19 cellular contexts compared by ENCODE assay signal in the genomic region with DNA sequence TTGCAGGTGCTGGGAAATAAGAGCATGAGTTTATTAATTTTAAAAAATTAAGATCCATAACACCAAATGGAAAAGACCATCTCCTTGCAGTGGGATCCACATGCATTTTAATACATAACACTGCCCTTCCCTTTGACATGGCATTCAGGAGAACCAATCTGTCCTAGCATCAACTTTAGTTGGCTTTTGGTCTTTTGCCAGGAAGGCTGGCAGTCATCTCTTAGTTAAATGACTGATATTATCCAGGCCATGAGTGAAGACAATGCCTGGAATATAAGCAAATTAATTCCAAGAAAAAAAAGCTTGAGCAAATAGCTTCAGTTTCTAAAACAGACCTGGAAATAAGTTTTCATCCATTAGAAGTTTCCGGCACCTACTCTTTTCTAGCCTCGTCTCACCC. TPM values are rescaled to one million over a fixed set of nuclear protein-coding genes. Genes with fewer than 3 reads are reported as not detected.
A peak's percentile ranks its signal among the peaks of the same experiment; 100 is the strongest.
DNase-seq lines count a peak whose midpoint lies in the region; TF ChIP-seq lines count a peak whose summit lies in the region.
"Had no signal": no experiment of that assay in that cellular context is flagged by ENCODE, and none has a peak within 500 bp of the region (broad histone marks: within the 10 kb centered on the region; RNA-seq: fewer than 3 reads in every experiment).

No MANE protein-coding gene starts in this region.

- H3K27ac ChIP-seq in SK-N-SH (ENCODE audit: low read depth in 2 of 2, low read length in 1 of 2) (no peak overlapping the region), esophagus muscularis mucosa (replicated peaks in 1 of 4) (no peak overlapping the region), breast epithelium (no peak overlapping the region), adrenal gland (no peak overlapping the region)
- H3K27ac ChIP-seq: 22Rv1 had no signal

- POLR2A ChIA-PET in SK-N-SH (lab: Yijun Ruan, JAX) = no interaction called here

- H3K79me2 ChIP-seq in SK-N-SH (ENCODE audit: insufficient read depth) = no peaks in the 10 kb centered on the region

- peak; percentile 4; the same call in 1 of the 2 replicates for TF ChIP-seq RAD21 in SK-N-SH (IDR thresholded peaks at IDR 0.05; ENCODE audit: low read length)

- H3K9me3 ChIP-seq in SK-N-SH (no peaks in the 10 kb centered on the region), esophagus muscularis mucosa (no peaks in the 10 kb centered on the region), breast epithelium (no peaks in the 10 kb centered on the region), adrenal gland (replicated peaks in 1 of 3) (no peaks in the 10 kb centered on the region)
- H3K9me3 ChIP-seq: Caco-2 had no signal

- H3K4me3 ChIP-seq in SK-N-SH (ENCODE audit: low read depth in 2 of 2, low read length in 1 of 2) (no peak overlapping the region), esophagus muscularis mucosa (no peak overlapping the region), breast epithelium (no peak overlapping the region), adrenal gland (no peak overlapping the region)
- H3K4me3 ChIP-seq: GM23338 had no signal

- TF ChIP-seq EP300 in SK-N-SH (IDR thresholded peaks at IDR 0.05; ENCODE audit: borderline replicate concordance in 1 of 2, low read depth in 1 of 2, low read length in 1 of 2) (peak in 1 of 2 experiments; percentile 79; a peak in 2 of 4 replicates), esophagus muscularis mucosa (IDR thresholded peaks at IDR 0.05) (no peak)

- CTCF ChIA-PET in SK-N-SH (lab: Yijun Ruan, JAX) = interaction anchor here (1.1 to 1.8 kb wide), 4 partner anchors 18 to 162 kb away, joined by 3 to 5 read pairs (median 4); no protein-coding TSS in a partner anchor

- intact Hi-C loops in esophagus muscularis mucosa (cut with DNase I) = no loop called here
- intact Hi-C loops in breast epithelium (cut with DNase I; ENCODE audit: low total_unique reads) = no loop called here
- intact Hi-C loops in adrenal gland (cut with DNase I) = no loop called here

- H3K36me3 ChIP-seq in SK-N-SH (replicated peaks in 1 of 2; ENCODE audit: control insufficient read depth in 1 of 2, insufficient read depth in 2 of 2, low read length in 1 of 2) = no peaks in the 10 kb centered on the region
- no peaks in the 10 kb centered on the region for H3K36me3 ChIP-seq in esophagus muscularis mucosa
- H3K36me3 ChIP-seq in breast epithelium = no peaks in the 10 kb centered on the region
- H3K36me3 ChIP-seq in adrenal gland (replicated peaks in 1 of 2) = no peaks in the 10 kb centered on the region

- H4K20me1 ChIP-seq in SK-N-SH (ENCODE audit: insufficient read depth) = no peaks in the 10 kb centered on the region

- no peaks in the 10 kb centered on the region for H3K27me3 ChIP-seq in SK-N-SH (ENCODE audit: insufficient read depth)
- H3K27me3 ChIP-seq in esophagus muscularis mucosa = no peaks in the 10 kb centered on the region
- no peaks in the 10 kb centered on the region for H3K27me3 ChIP-seq in breast epithelium
- H3K27me3 ChIP-seq in adrenal gland = no peaks in the 10 kb centered on the region

- TF ChIP-seq POLR2A in esophagus muscularis mucosa (IDR thresholded peaks at IDR 0.05; ENCODE audit: low read depth) (no peak), breast epithelium (IDR thresholded peaks at IDR 0.05) (no peak), adrenal gland (IDR thresholded peaks at IDR 0.05) (no peak)

- WGBS in SK-N-SH (ENCODE audit: low lambda C conversion rate) = 39% methylated on average over 2 of the region's 2 CpGs
- 71% methylated on average over 2 of the region's 2 CpGs for WGBS in esophagus muscularis mucosa
- WGBS in adrenal gland, 4 donors = 87 to 96% (median 90%) methylated on average over 2 of the region's 2 CpGs

- DNase-seq in DMS 273 (lab: John Stamatoyannopoulos, UW; ENCODE audit: unreplicated experiment) = peak; percentile 31
- no peak for DNase-seq in DMS 273 treated with DMSO at 0.1 percent for 48 hours (lab: John Stamatoyannopoulos, UW)
- DNase-seq in NCI-H446 treated with DMSO at 0.1 percent for 48 hours (lab: John Stamatoyannopoulos, UW) = peak; percentile 16
- peak; percentile 77 for DNase-seq in SK-N-SH
- peak; percentile 4 for DNase-seq in esophagus muscularis mucosa (ENCODE audit: extremely low spot score)
- DNase-seq in Kasumi-1 (lab: John Stamatoyannopoulos, UW) = no peak
- DNase-seq in breast epithelium (ENCODE audit: low spot score in 2 of 2) = no peak
- DNase-seq in adrenal gland = no peak
- DNase-seq: AML-193; C1 segment of cervical spinal cord; Caco-2; CD4-positive, CD25-positive, alpha-beta regulatory T cell; CD8-positive, alpha-beta T cell; DMS53; DMS79 treated with DMSO at 0.1 percent for 48 hours; GF-D8; H9 had no signal

- H2AFZ ChIP-seq in SK-N-SH (ENCODE audit: low read depth) = no peak overlapping the region
- H2AFZ ChIP-seq: GM23338 had no signal

- no peaks in the 10 kb centered on the region for H3F3A ChIP-seq in SK-N-SH (replicated peaks; ENCODE audit: insufficient read depth)

- no peak for TF ChIP-seq CTCF in SK-N-SH (IDR thresholded peaks at IDR 0.05)
- no peak for TF ChIP-seq CTCF in esophagus muscularis mucosa (IDR thresholded peaks at IDR 0.05)
- TF ChIP-seq CTCF in breast epithelium (IDR thresholded peaks at IDR 0.05) = no peak
- TF ChIP-seq CTCF in adrenal gland (IDR thresholded peaks at IDR 0.05) = no peak

- H3K4me2 ChIP-seq in SK-N-SH = no peak overlapping the region
- H3K4me2 ChIP-seq: GM23338 had no signal

- no peak overlapping the region for H3K9ac ChIP-seq in SK-N-SH

- H3K4me1 ChIP-seq in SK-N-SH (ENCODE audit: control insufficient read depth in 1 of 2, insufficient read depth in 2 of 2, low read depth in 1 of 2, low read length in 1 of 2) (peaks cover 0 to 7% of the 10 kb centered on the region in 2 experiments; a peak in 1 of 4 replicates), esophagus muscularis mucosa (no peaks in the 10 kb centered on the region), breast epithelium (no peaks in the 10 kb centered on the region), adrenal gland (replicated peaks in 1 of 2) (no peaks in the 10 kb centered on the region)
- H3K4me1 ChIP-seq: Caco-2 had no signal

- no peaks in the 10 kb centered on the region for H3K9me2 ChIP-seq in SK-N-SH

TF ChIP-seq in SK-N-SH, 30 proteins besides CTCF, POLR2A, EP300 and RAD21:
- TF ChIP-seq EZH2phosphoT487 (IDR thresholded peaks at IDR 0.05; ENCODE audit: borderline replicate concordance, low read depth) (no peak), NFIC (IDR thresholded peaks at IDR 0.05; ENCODE audit: borderline replicate concordance) (no peak), GATA2 (CRISPR knock-in tag; IDR thresholded peaks at IDR 0.05) (peak; percentile 72), RCOR1 (IDR thresholded peaks at IDR 0.05; ENCODE audit: low read length) (peak; percentile 94), CHD2 (IDR thresholded peaks at IDR 0.05; ENCODE audit: low read length, partially characterized antibody) (peak; percentile 49), TCF12 (IDR thresholded peaks at IDR 0.05) (peak; percentile 58; the same call in 1 of the 2 replicates)
- TF ChIP-seq, protein P1, sequence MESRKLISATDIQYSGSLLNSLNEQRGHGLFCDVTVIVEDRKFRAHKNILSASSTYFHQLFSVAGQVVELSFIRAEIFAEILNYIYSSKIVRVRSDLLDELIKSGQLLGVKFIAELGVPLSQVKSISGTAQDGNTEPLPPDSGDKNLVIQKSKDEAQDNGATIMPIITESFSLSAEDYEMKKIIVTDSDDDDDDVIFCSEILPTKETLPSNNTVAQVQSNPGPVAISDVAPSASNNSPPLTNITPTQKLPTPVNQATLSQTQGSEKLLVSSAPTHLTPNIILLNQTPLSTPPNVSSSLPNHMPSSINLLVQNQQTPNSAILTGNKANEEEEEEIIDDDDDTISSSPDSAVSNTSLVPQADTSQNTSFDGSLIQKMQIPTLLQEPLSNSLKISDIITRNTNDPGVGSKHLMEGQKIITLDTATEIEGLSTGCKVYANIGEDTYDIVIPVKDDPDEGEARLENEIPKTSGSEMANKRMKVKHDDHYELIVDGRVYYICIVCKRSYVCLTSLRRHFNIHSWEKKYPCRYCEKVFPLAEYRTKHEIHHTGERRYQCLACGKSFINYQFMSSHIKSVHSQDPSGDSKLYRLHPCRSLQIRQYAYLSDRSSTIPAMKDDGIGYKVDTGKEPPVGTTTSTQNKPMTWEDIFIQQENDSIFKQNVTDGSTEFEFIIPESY (IDR thresholded peaks at IDR 0.05; ENCODE audit: borderline replicate concordance, low read depth) = no peak

RNA-seq across cellular contexts. Expression of a gene that starts 55.1 kb away (rescaled TPM):
- polyA plus RNA-seq in SK-N-SH (2012; rRNA removed) (0.26 and 0.62 TPM in 2 replicates), adrenal gland (1 to 10 TPM; 2.6 to 5.7 (median 3.4) TPM)
- polyA plus RNA-seq in SK-N-SH (2012; cell fraction: cytosol; rRNA removed) = 0.36 and 0.39 TPM in 2 replicates
- 0.09 and 0.12 TPM in 2 replicates for polyA plus RNA-seq in SK-N-SH (2012; cell fraction: nucleus; rRNA removed)
- total RNA-seq in esophagus muscularis mucosa (1 to 10 TPM; 2.6 to 7.1 (median 5.0) TPM), breast epithelium (10 to 100 TPM in 1 of 3 donors, 1 to 10 TPM in 2; 6.2 to 14.4 (median 7.2) TPM), adrenal gland (10 to 100 TPM in 5 of 8 donors, 1 to 10 TPM in 3; 5.2 to 76.9 (median 10.3) TPM)

Comparison
In these comparisons a context has a peak if more than half of its experiments do, and no peak if none do; other contexts are left out.
1. DNase-seq: peak in DMS 273 (single experiment), NCI-H446 treated with DMSO at 0.1 percent for 48 hours (single experiment), SK-N-SH (single experiment) and esophagus muscularis mucosa (single experiment); none in DMS 273 treated with DMSO at 0.1 percent for 48 hours (single experiment), Kasumi-1 (0 of 2), breast epithelium (0 of 2) and adrenal gland (0 of 7).